16 cellular contexts compared by ENCODE assay signal in the genomic region with DNA sequence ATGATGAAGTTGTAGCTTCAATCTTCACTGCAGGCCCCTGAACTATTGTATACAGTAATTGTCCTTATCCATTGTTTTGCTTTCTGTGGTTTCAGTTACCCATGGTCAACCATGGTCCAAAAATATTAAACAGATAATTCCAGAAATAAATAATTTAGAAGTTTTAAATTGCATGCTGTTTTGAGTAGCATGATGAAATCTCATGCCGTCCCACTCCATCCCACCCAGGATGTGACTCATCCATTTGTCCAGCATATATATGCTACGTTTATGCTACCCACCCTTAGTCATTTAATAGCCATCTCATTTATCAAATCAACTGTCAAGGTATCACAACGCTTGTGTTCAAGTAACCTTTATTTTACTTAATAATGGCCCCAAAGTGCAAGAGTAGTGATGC. TPM values are rescaled to one million over a fixed set of nuclear protein-coding genes. Genes with fewer than 3 reads are reported as not detected.
DNase-seq lines count a peak whose midpoint lies in the region; ATAC-seq and TF ChIP-seq lines count a peak whose summit lies in the region.
"Had no signal": no experiment of that assay in that cellular context is flagged by ENCODE, and none has a peak within 500 bp of the region (broad histone marks: within the 10 kb centered on the region; RNA-seq: fewer than 3 reads in every experiment).

No MANE protein-coding gene starts in this region.

- CTCF ChIA-PET in activated CD8-positive, alpha-beta T cell treated with anti-CD3 and anti-CD28 coated beads for 36 hours (lab: Charles Lee) = no interaction called here

- H3K4me3 ChIP-seq in brain microvascular endothelial cell (ENCODE audit: low read depth, low read length) = no peak overlapping the region
- H3K4me3 ChIP-seq: BLaER1 treated with 17β-estradiol and CSF1 and Interleukin-3, amounts not matched to agents 10 nM and 100 nM; upper lobe of right lung had no signal

- H3K4me1 Mint-ChIP-seq in activated CD8-positive, alpha-beta T cell treated with anti-CD3 and anti-CD28 coated beads for 36 hours (ENCODE audit: low read depth) = no peaks in the 10 kb centered on the region
- H3K4me1 Mint-ChIP-seq: natural killer cell had no signal

- TF ChIP-seq CTCF in brain microvascular endothelial cell (IDR thresholded peaks at IDR 0.05; ENCODE audit: low read depth, low read length, missing control alignments) = no peak
- TF ChIP-seq CTCF in activated CD8-positive, alpha-beta T cell treated with anti-CD3 and anti-CD28 coated beads for 36 hours (IDR thresholded peaks at IDR 0.05) = no peak

- peaks cover under 1% of the 10 kb centered on the region for H3K9me3 Mint-ChIP-seq in activated CD8-positive, alpha-beta T cell treated with anti-CD3 and anti-CD28 coated beads for 36 hours

- H3K36me3 ChIP-seq in brain microvascular endothelial cell (replicated peaks) = no peaks in the 10 kb centered on the region
- H3K36me3 ChIP-seq: BLaER1 treated with 17β-estradiol and CSF1 and Interleukin-3, amounts not matched to agents 10 nM and 100 nM; upper lobe of right lung had no signal

- no peak overlapping the region for H3K27ac Mint-ChIP-seq in activated CD8-positive, alpha-beta T cell treated with anti-CD3 and anti-CD28 coated beads for 36 hours
- H3K27ac Mint-ChIP-seq: natural killer cell had no signal

- in situ Hi-C loops in brain microvascular endothelial cell (cut with HindIII; ENCODE audit: low pct_ligation_motif_present, low sequenced_read_pairs) = no loop called here
- in situ Hi-C loops in KBM-7 (cut with MboI; ENCODE audit: low pct_unique_long_range_greater_than_20kb, low sequenced_read_pairs) = no loop called here

- no peak overlapping the region for H3K4me3 Mint-ChIP-seq in activated CD8-positive, alpha-beta T cell treated with anti-CD3 and anti-CD28 coated beads for 36 hours
- H3K4me3 Mint-ChIP-seq: natural killer cell had no signal

- POLR2A ChIA-PET in activated CD8-positive, alpha-beta T cell treated with anti-CD3 and anti-CD28 coated beads for 36 hours (lab: Charles Lee) = no interaction called here

- no peaks in the 10 kb centered on the region for H3K27me3 Mint-ChIP-seq in activated CD8-positive, alpha-beta T cell treated with anti-CD3 and anti-CD28 coated beads for 36 hours

- no peak for ATAC-seq in activated CD8-positive, alpha-beta T cell treated with anti-CD3 and anti-CD28 coated beads for 36 hours
- ATAC-seq: natural killer cell, upper lobe of right lung had no signal

- peak overlapping the region; percentile 2 for H3K27ac ChIP-seq in brain microvascular endothelial cell
- H3K27ac ChIP-seq: BLaER1 treated with 17β-estradiol and CSF1 and Interleukin-3, amounts not matched to agents 10 nM and 100 nM; upper lobe of right lung had no signal

- no peaks in the 10 kb centered on the region for H3K36me3 Mint-ChIP-seq in activated CD8-positive, alpha-beta T cell treated with anti-CD3 and anti-CD28 coated beads for 36 hours (ENCODE audit: low read depth)
- H3K36me3 Mint-ChIP-seq: natural killer cell had no signal

- H3K27me3 ChIP-seq in brain microvascular endothelial cell (replicated peaks) = no peaks in the 10 kb centered on the region
- H3K27me3 ChIP-seq: BLaER1 treated with 17β-estradiol and CSF1 and Interleukin-3, amounts not matched to agents 10 nM and 100 nM; upper lobe of right lung had no signal

- intact Hi-C loops in posterior cingulate gyrus (cut with DNase I) = no loop called here
- intact Hi-C loops in activated CD8-positive, alpha-beta T cell treated with anti-CD3 and anti-CD28 coated beads for 36 hours (cut with micrococcal nuclease) = no loop called here

- peak; percentile 88 for DNase-seq in EL
- DNase-seq in MV-4-11 (lab: John Stamatoyannopoulos, UW) = peak; percentile 6
- DNase-seq in brain microvascular endothelial cell = peak; percentile 76
- peak; percentile 36 for DNase-seq in kidney tubule cell (ENCODE audit: low spot score)
- DNase-seq in KBM-7 = no peak
- no peak for DNase-seq in posterior cingulate gyrus
- no peak for DNase-seq in cerebellar nuclear complex (lab: John Stamatoyannopoulos, UW)
- no peak for DNase-seq in activated CD8-positive, alpha-beta T cell treated with anti-CD3 and anti-CD28 coated beads for 36 hours
- DNase-seq: activated gamma-delta T cell treated with Interleukin-2 at 50 U/mL for 16 hours; natural killer cell; NCI-H2081 treated with DMSO at 0.1 percent for 48 hours; retina; stimulated activated CD4-positive, alpha-beta T cell treated with anti-CD3 and anti-CD28 coated beads, Interleukin-2, amount 100 ng/mL, for 48 hours; upper lobe of right lung had no signal

RNA-seq across cellular contexts. Expression of a gene that starts 34.5 kb away (rescaled TPM):
- not detected for total RNA-seq in activated CD8-positive, alpha-beta T cell treated with anti-CD3 and anti-CD28 coated beads for 36 hours
- total RNA-seq: cardiac septum, natural killer cell, upper lobe of right lung had no signal

Comparison
In these comparisons a context has a peak if more than half of its experiments do, and no peak if none do; other contexts are left out.
1. DNase-seq: peak in EL (single experiment), MV-4-11 (single experiment), brain microvascular endothelial cell (single experiment) and kidney tubule cell (single experiment); none in KBM-7 (single experiment), posterior cingulate gyrus (0 of 10), cerebellar nuclear complex (0 of 2) and activated CD8-positive, alpha-beta T cell treated with anti-CD3 and anti-CD28 coated beads for 36 hours (single experiment).